8 cellular contexts compared by ENCODE assay signal in genomic region chr1:52553372-52554266, GRCh38. TPM values are rescaled to one million over a fixed set of nuclear protein-coding genes. Genes with fewer than 3 reads are reported as not detected.
A peak's percentile ranks its signal among the peaks of the same experiment; 100 is the strongest.
DNase-seq lines count a peak whose midpoint lies in the region; ATAC-seq and TF ChIP-seq lines count a peak whose summit lies in the region.

No MANE protein-coding gene starts in this region.

- no peak for TF ChIP-seq POLR2A in lower leg skin (IDR thresholded peaks at IDR 0.05)

- H3K4me3 ChIP-seq in AG04450 (ENCODE audit: low read depth, low read length) = peak overlapping the region; percentile 80
- H3K4me3 ChIP-seq in lower leg skin (ENCODE audit: low read depth, poor library complexity, severe bottlenecking) = peak overlapping the region; percentile 75

- peak; percentile 52 for ATAC-seq in GM18907 (IDR thresholded peaks at IDR 0.05; ENCODE audit: unreplicated experiment)
- ATAC-seq in HG03159 (IDR thresholded peaks at IDR 0.05; ENCODE audit: unreplicated experiment) = peak; percentile 54

- CTCF ChIA-PET in AG04450 (lab: Charles Lee) = interaction anchor here (0.6 to 1.0 kb wide), 2 partner anchors 15 kb away, joined by 4 read pairs; no protein-coding TSS in a partner anchor

- no peaks in the 10 kb centered on the region for H3K27me3 ChIP-seq in AG04450 (ENCODE audit: control insufficient read depth, insufficient read depth, low read length)

- DNase-seq in AG04450 (ENCODE audit: low read depth, low spot score) (peak; percentile 71), NCI-H510A (lab: John Stamatoyannopoulos, UW) (peak; percentile 60), dermis microvascular lymphatic vessel endothelial cell (ENCODE audit: low read depth in 2 of 2) (peak; percentile 41 to 85), lower leg skin (ENCODE audit: low spot score in 2 of 2) (peak; percentile 69 to 96)
- DNase-seq in activated CD4-positive, alpha-beta T cell treated with anti-CD3 and anti-CD28 coated beads, Interleukin-2, amount 50 U/mL, for 4 hours = peak; percentile 86 to 89
- peak; percentile 90 for DNase-seq in stimulated activated CD4-positive, alpha-beta T cell treated with anti-CD3 and anti-CD28 coated beads, Interleukin-4, amount 100 ng/mL, for 1 hour

- intact Hi-C loops in lower leg skin (cut with DNase I; ENCODE audit: low total_unique reads) = no loop called here

- POLR2A ChIA-PET in AG04450 (lab: Yijun Ruan, JAX) = interaction anchor here (0.6 to 2.0 kb wide), 12 partner anchors 14 to 513 kb away, joined by 3 to 11 read pairs (median 6); partner anchors contain the start of genes ORC1 and PRPF38A

- peak overlapping the region; percentile 85 for H3K27ac ChIP-seq in AG04450 (ENCODE audit: low read depth, low read length)

- 10 to 11% methylated on average over 32 to 35 of the region's 66 CpGs for WGBS in lower leg skin, 2 donors

- H3K9me3 ChIP-seq in AG04450 (ENCODE audit: control insufficient read depth, insufficient read depth, low read length) = no peaks in the 10 kb centered on the region; the same call in 1 of the 2 replicates

- TF ChIP-seq CTCF in AG04450 (IDR thresholded peaks at IDR 0.05; ENCODE audit: low read depth, low read length) (0 out of 2 replicates have a peak, but pooled peaks have one; percentile 8), lower leg skin (IDR thresholded peaks at IDR 0.05) (no peak)

RNA-seq across cellular contexts. Expression of gene TUT4, which starts 0.7 kb away (rescaled TPM):
- 29.3 and 30.0 TPM in 2 replicates for polyA plus RNA-seq in AG04450 (2011; rRNA removed)
- polyA minus RNA-seq in AG04450 (2011; rRNA and poly(A)+ RNA removed) = 19.0 and 24.3 TPM in 2 replicates
- 13.7 and 16.6 TPM in 2 replicates for total RNA-seq in dermis microvascular lymphatic vessel endothelial cell
- total RNA-seq in lower leg skin = 10 to 100 TPM; 36.8 to 94.0 (median 52.0) TPM

RNA-seq across cellular contexts. Expression of gene GPX7, which starts 48.6 kb away (rescaled TPM):
- 14.1 and 16.9 TPM in 2 replicates for polyA plus RNA-seq in AG04450 (2011; rRNA removed)
- polyA minus RNA-seq in AG04450 (2011; rRNA and poly(A)+ RNA removed) = 6.8 and 9.3 TPM in 2 replicates
- total RNA-seq in dermis microvascular lymphatic vessel endothelial cell = 15.0 and 20.7 TPM in 2 replicates
- total RNA-seq in lower leg skin = 1 to 10 TPM; 4.8 to 9.1 (median 9.0) TPM

Comparison
In these comparisons a context has a peak if more than half of its experiments do, and no peak if none do; other contexts are left out.
1. Peak in every context shown above with its lines: DNase-seq, ATAC-seq, H3K4me3 ChIP-seq and H3K27ac ChIP-seq.